10 cellular contexts compared by ENCODE assay signal in the genomic region with DNA sequence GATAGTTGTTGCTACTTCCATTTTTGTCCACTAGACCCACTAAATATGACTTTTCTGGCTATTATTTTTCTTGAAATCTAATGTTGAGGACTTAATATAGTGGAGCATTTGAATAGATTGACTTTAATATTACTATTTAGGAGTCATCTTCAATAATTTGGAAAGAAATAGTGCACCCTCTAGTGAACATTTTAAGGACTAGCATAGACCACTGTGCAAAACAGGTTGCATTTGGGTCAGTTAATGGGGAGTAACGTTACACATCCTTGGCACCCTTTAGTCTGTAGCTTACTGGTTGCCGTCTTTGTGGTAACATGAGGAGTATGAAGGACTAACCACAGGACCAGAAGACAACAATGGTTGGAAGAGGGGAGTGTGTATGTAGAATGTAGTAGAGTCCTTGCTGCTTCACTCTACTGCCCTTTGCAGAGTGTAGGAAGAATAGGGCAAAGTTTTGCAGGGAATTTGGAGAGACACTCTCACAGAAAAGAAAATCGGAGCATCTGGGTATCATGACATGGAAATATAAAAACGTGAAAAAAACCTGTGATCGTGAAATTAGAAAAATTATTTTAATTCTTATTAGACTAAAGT. TPM values are rescaled to one million over a fixed set of nuclear protein-coding genes. Genes with fewer than 3 reads are reported as not detected.
A peak's percentile ranks its signal among the peaks of the same experiment; 100 is the strongest.
DNase-seq lines count a peak whose midpoint lies in the region; ATAC-seq, FAIRE-seq and TF ChIP-seq lines count a peak whose summit lies in the region.
"Had no signal": no experiment of that assay in that cellular context is flagged by ENCODE, and none has a peak within 500 bp of the region (broad histone marks: within the 10 kb centered on the region; RNA-seq: fewer than 3 reads in every experiment).

No MANE protein-coding gene starts in this region.

- 1% methylated on average over 5 of the region's 5 CpGs for WGBS in K562 (ENCODE audit: insufficient coverage, low coverage, missing lambda C conversion rate)
- under 1% methylated on average over 5 of the region's 5 CpGs for WGBS in HepG2 (ENCODE audit: low lambda C conversion rate)

- TF ChIP-seq RAD21 in K562 (CRISPR knock-in tag; conservative IDR thresholded peaks at IDR 0.05 in 1 of 2, IDR thresholded peaks at IDR 0.05 in 1 of 2) (peak; percentile 35 to 55; a peak in 3 of 4 replicates), HepG2 (CRISPR knock-in tag; IDR thresholded peaks at IDR 0.05) (no peak)

- no peaks in the 10 kb centered on the region for H3K9me1 ChIP-seq in K562 (ENCODE audit: control insufficient read depth, insufficient read depth, low read length)

- H2AFZ ChIP-seq in K562 (ENCODE audit: low read depth, low read length) (no peak overlapping the region), HepG2 (ENCODE audit: low read length) (no peak overlapping the region)

- peaks cover 0 to 1% of the 10 kb centered on the region in 2 experiments; a peak in 2 of 5 replicates for H3K27me3 ChIP-seq in K562 (ENCODE audit: control insufficient read depth in 2 of 2, insufficient read depth in 2 of 2, low read length in 2 of 2)
- H3K27me3 ChIP-seq in HepG2 (ENCODE audit: control insufficient read depth in 1 of 2, insufficient read depth in 2 of 2, low read length in 2 of 2), result no peaks in the 10 kb centered on the region
- no peaks in the 10 kb centered on the region for H3K27me3 ChIP-seq in Peyer's patch

- H3K9me3 ChIP-seq in K562 (replicated peaks; ENCODE audit: control insufficient read depth, insufficient read depth, low read depth, low read length) (no peaks in the 10 kb centered on the region), HepG2 (ENCODE audit: low read length) (no peaks in the 10 kb centered on the region), Peyer's patch (no peaks in the 10 kb centered on the region)
- H3K9me3 ChIP-seq: HAP-1 had no signal

- TF ChIP-seq CTCF in K562 (IDR thresholded peaks at IDR 0.05 in 2 of 3, conservative IDR thresholded peaks at IDR 0.05 in 1 of 3; ENCODE audit: insufficient read depth in 2 of 3, low read depth in 1 of 3, low read length in 3 of 3), result peak in 2 of 3 experiments; percentile 47 to 50; a peak in 4 of 6 replicates
- peak; percentile 28; the same call in 1 of the 2 replicates for TF ChIP-seq CTCF in HepG2 (CRISPR knock-in tag; IDR thresholded peaks at IDR 0.05)
- peak in 2 of 6 experiments; percentile 12 for TF ChIP-seq CTCF in Peyer's patch (IDR thresholded peaks at IDR 0.05)

- BruUV-seq in K562 (replicated peaks; lab: Mats Ljungman, UMichigan) (no TSS peak), HepG2 (replicated peaks; lab: Mats Ljungman, UMichigan) (no TSS peak)

- FAIRE-seq in K562 (lab: Jason Lieb, UNC) (no peak), HepG2 (lab: Jason Lieb, UNC) (no peak)

- peak; percentile 50 for DNase-seq in DMS 273 (lab: John Stamatoyannopoulos, UW; ENCODE audit: unreplicated experiment)
- peak; percentile 3 for DNase-seq in KBM-7
- DNase-seq in K562 (ENCODE audit: extremely low read depth in 1 of 4, low spot score in 3 of 4), result peak in 1 of 4 experiments; percentile 5
- DNase-seq in HepG2 (ENCODE audit: low spot score), result no peak
- DNase-seq in NOMO-1 (lab: John Stamatoyannopoulos, UW; ENCODE audit: unreplicated experiment in 2 of 2), result no peak
- no peak for DNase-seq in NK-92 treated with Interleukin-12 subunit alpha and Interleukin-12 subunit beta, amount 100 ng/mL, for 24 hours (lab: John Stamatoyannopoulos, UW)
- no peak for DNase-seq in Peyer's patch
- DNase-seq: activated naive CD4-positive, alpha-beta T cell treated with anti-CD3 and anti-CD28 coated beads for 36 hours had no signal

- H3K79me2 ChIP-seq in K562 (ENCODE audit: control insufficient read depth, insufficient read depth, low read length) (no peaks in the 10 kb centered on the region), HepG2 (ENCODE audit: insufficient read depth, low read length) (no peaks in the 10 kb centered on the region)

- no peaks in the 10 kb centered on the region for H4K20me1 ChIP-seq in K562 (replicated peaks; ENCODE audit: control insufficient read depth, insufficient read depth, low read length)
- H4K20me1 ChIP-seq in HepG2 (ENCODE audit: insufficient read depth, low read length), result no peaks in the 10 kb centered on the region

- H3K4me3 ChIP-seq in K562 (no peak overlapping the region), HepG2 (replicated peaks in 1 of 3; ENCODE audit: insufficient read depth in 1 of 3, low read depth in 2 of 3, low read length in 3 of 3) (no peak overlapping the region), Peyer's patch (no peak overlapping the region)
- H3K4me3 ChIP-seq: HAP-1 had no signal

- H3K4me1 ChIP-seq in K562 (replicated peaks in 1 of 2; ENCODE audit: control insufficient read depth in 2 of 2, insufficient read depth in 2 of 2, low read length in 2 of 2), result peaks cover 0 to under 1% of the 10 kb centered on the region in 2 experiments; a peak in 1 of 5 replicates
- H3K4me1 ChIP-seq in HepG2 (ENCODE audit: insufficient read depth, low read length), result no peaks in the 10 kb centered on the region
- no peaks in the 10 kb centered on the region for H3K4me1 ChIP-seq in Peyer's patch
- H3K4me1 ChIP-seq: HAP-1 had no signal

- H3K27ac ChIP-seq in K562 (ENCODE audit: extremely low read depth, low read depth, low read length) (no peak overlapping the region), HepG2 (ENCODE audit: extremely low read length, insufficient read depth, low read length) (no peak overlapping the region), Peyer's patch (no peak overlapping the region)

- H3K36me3 ChIP-seq in K562 (ENCODE audit: control insufficient read depth, insufficient read depth, low read length), result no peaks in the 10 kb centered on the region
- H3K36me3 ChIP-seq in HepG2 (replicated peaks in 1 of 2; ENCODE audit: control insufficient read depth in 1 of 2, insufficient read depth in 2 of 2, low read length in 2 of 2), result no peaks in the 10 kb centered on the region
- H3K36me3 ChIP-seq in Peyer's patch, result no peaks in the 10 kb centered on the region
- H3K36me3 ChIP-seq: HAP-1 had no signal

- H3K9ac ChIP-seq in K562 (ENCODE audit: insufficient read depth in 1 of 2, low read depth in 2 of 2, low read length in 2 of 2), result no peak overlapping the region
- no peak overlapping the region for H3K9ac ChIP-seq in HepG2 (ENCODE audit: insufficient read depth, low read depth, low read length)

- CTCF ChIA-PET in K562 (lab: Yijun Ruan, JAX; ENCODE audit: low intra/inter-chr PET ratio), result interaction anchor here (1.6 kb wide), 1 partner anchor 35 kb away, joined by 7 read pairs; no protein-coding TSS in a partner anchor
- CTCF ChIA-PET in HepG2 (lab: Yijun Ruan, JAX; ENCODE audit: low intra/inter-chr PET ratio, low total read pairs), result interaction anchor here (0.6 kb wide), 1 partner anchor 192 kb away, joined by 3 read pairs; no protein-coding TSS in a partner anchor

- ATAC-seq in K562 (peak; percentile 65), HepG2 (peak; percentile 66), GM18498 (IDR thresholded peaks at IDR 0.05; ENCODE audit: unreplicated experiment) (no peak)

- in situ Hi-C loops in KBM-7 (cut with MboI; ENCODE audit: low pct_unique_long_range_greater_than_20kb, low sequenced_read_pairs), result no loop called here
- in situ Hi-C loops in K562 (cut with MboI), result no loop called here
- in situ Hi-C loops in HepG2 (cut with HindIII; ENCODE audit: extremely low pct_ligation_motif_present, low pct_unique_long_range_greater_than_20kb), result no loop called here

- no peak overlapping the region for H3K4me2 ChIP-seq in K562 (ENCODE audit: insufficient read depth, low read length)
- H3K4me2 ChIP-seq in HepG2 (ENCODE audit: low read depth, low read length), result no peak overlapping the region

- intact Hi-C loops in K562 (cut with micrococcal nuclease) (loop anchor here (5.0 kb wide), 1 partner anchor 190 kb away; no protein-coding TSS in a partner anchor), HepG2 (cut with micrococcal nuclease; ENCODE audit: unreplicated experiment) (loop anchor here (1.0 kb wide), 1 partner anchor 192 kb away; no protein-coding TSS in a partner anchor)

- TF ChIP-seq EP300 in K562 (IDR thresholded peaks at IDR 0.05; ENCODE audit: low read length) (no peak), HepG2 (IDR thresholded peaks at IDR 0.05; ENCODE audit: low read depth in 2 of 2, low read length in 2 of 2) (no peak), HepG2 (CRISPR knock-in tag; IDR thresholded peaks at IDR 0.05; ENCODE audit: borderline replicate concordance) (no peak)

- POLR2A ChIA-PET in K562 (lab: Yijun Ruan, JAX), result no interaction called here
- POLR2A ChIA-PET in HepG2 (lab: Yijun Ruan, JAX), result no interaction called here

- TF ChIP-seq POLR2A in K562 (conservative IDR thresholded peaks at IDR 0.05), result no peak
- TF ChIP-seq POLR2A in HepG2 (IDR thresholded peaks at IDR 0.05; ENCODE audit: insufficient read depth in 1 of 2, low read depth in 2 of 2, low read length in 2 of 2), result no peak
- TF ChIP-seq POLR2A in Peyer's patch (IDR thresholded peaks at IDR 0.05), result no peak

RNA-seq across cellular contexts. Expression of a gene that starts 25.2 kb away (rescaled TPM):
- 1.1 and 2.3 TPM in 2 replicates for total RNA-seq in K562 (2011; cell fraction: chromatin; rRNA removed; ENCODE audit: low replicate concordance)
- 1.5 and 1.7 TPM in 2 replicates for total RNA-seq in K562 (2011; cell fraction: nucleolus; rRNA removed)
- total RNA-seq in K562 (2011; cell fraction: nucleoplasm; rRNA removed), result 0.95 and 1.5 TPM in 2 replicates
- 11.6 and 12.3 TPM in 2 replicates for total RNA-seq in K562 (2014; rRNA removed)
- total RNA-seq in K562 (2014; rRNA removed; fragmentation: Illumina TruSeq; extraction: Trizol), result 16.9 and 18.9 TPM in 2 replicates
- 13.1 and 13.4 TPM in 2 replicates for total RNA-seq in K562 (2015; rRNA removed; fragmentation: Illumina TruSeq; extraction: Trizol)
- total RNA-seq in K562 (2021), result 10.8 and 10.9 TPM in 2 replicates
- 0.61 and 3.6 TPM in 2 replicates for polyA plus RNA-seq in K562 (2011; rRNA removed)
- 0.31 and 1.8 TPM in 2 replicates for polyA plus RNA-seq in K562 (2011; cell fraction: cytosol; rRNA removed)
- 0.25 and 0.67 TPM in 2 replicates for polyA plus RNA-seq in K562 (2011; cell fraction: nucleus; rRNA removed)
- polyA plus RNA-seq in K562 (2012), result 13.0 and 21.5 TPM in 2 replicates
- polyA plus RNA-seq in K562 (2014; fragmentation: Illumina TruSeq; extraction: Trizol), result 14.9 and 15.7 TPM in 2 replicates
- polyA plus RNA-seq in K562 (2014; fragmentation: Nextera tagmentation; extraction: Ambion mirVana), result 10 to 100 TPM; 22.6 to 33.2 TPM
- polyA plus RNA-seq in K562 (2014; rRNA removed), result 10.2 and 11.2 TPM in 2 replicates
- 0.87 and 4.7 TPM in 2 replicates for polyA minus RNA-seq in K562 (2011; rRNA and poly(A)+ RNA removed)
- polyA minus RNA-seq in K562 (2011; cell fraction: cytosol; rRNA and poly(A)+ RNA removed), result 1.7 TPM in 1 of 2 replicates, not detected in the other
- polyA minus RNA-seq in K562 (2011; cell fraction: nucleus; rRNA and poly(A)+ RNA removed), result 0.67 TPM in 1 of 2 replicates, not detected in the other
- total RNA-seq in HepG2 (2016; rRNA removed; fragmentation: Illumina TruSeq; extraction: Trizol), result not detected in 2 replicates
- not detected in 2 replicates for total RNA-seq in HepG2 (2016; cell fraction: cytosol; rRNA removed; fragmentation: Illumina TruSeq; extraction: Trizol; ENCODE audit: low read depth)
- not detected in 2 replicates for total RNA-seq in HepG2 (2016; cell fraction: insoluble cytoplasmic fraction; rRNA removed; fragmentation: Illumina TruSeq; extraction: Trizol)
- not detected in 2 replicates for total RNA-seq in HepG2 (2016; cell fraction: membrane; rRNA removed; fragmentation: Illumina TruSeq; extraction: Trizol)
- total RNA-seq in HepG2 (2016; cell fraction: nucleus; rRNA removed; fragmentation: Illumina TruSeq; extraction: Trizol), result not detected in 2 replicates
- polyA plus RNA-seq in HepG2 (2011; rRNA removed), result not detected in 2 replicates
- not detected in 2 replicates for polyA plus RNA-seq in HepG2 (2011; cell fraction: cytosol; rRNA removed)
- not detected in 2 replicates for polyA plus RNA-seq in HepG2 (2011; cell fraction: nucleus; rRNA removed)
- not detected in 2 replicates for polyA plus RNA-seq in HepG2 (2012)
- not detected in 2 replicates for polyA plus RNA-seq in HepG2 (2016; cell fraction: cytosol; fragmentation: Illumina TruSeq; extraction: Trizol; ENCODE audit: low read depth)
- polyA plus RNA-seq in HepG2 (2016; cell fraction: insoluble cytoplasmic fraction; fragmentation: Illumina TruSeq; extraction: Trizol; ENCODE audit: low read depth), result not detected in 2 replicates
- polyA plus RNA-seq in HepG2 (2016; cell fraction: membrane; fragmentation: Illumina TruSeq; extraction: Trizol; ENCODE audit: low read depth), result not detected in 2 replicates
- not detected in 2 replicates for polyA plus RNA-seq in HepG2 (2016; cell fraction: nucleus; fragmentation: Illumina TruSeq; extraction: Trizol; ENCODE audit: insufficient read depth, low read depth)
- polyA minus RNA-seq in HepG2 (2011; rRNA and poly(A)+ RNA removed; ENCODE audit: low replicate concordance), result not detected in 2 replicates
- polyA minus RNA-seq in HepG2 (2011; cell fraction: cytosol; rRNA and poly(A)+ RNA removed), result not detected in 2 replicates
- polyA minus RNA-seq in HepG2 (2011; cell fraction: nucleus; rRNA and poly(A)+ RNA removed), result not detected in 2 replicates
- not detected for total RNA-seq in Peyer's patch
- total RNA-seq: activated naive CD4-positive, alpha-beta T cell treated with anti-CD3 and anti-CD28 coated beads for 36 hours had no signal

Comparison
In these comparisons a context has a peak if more than half of its experiments do, and no peak if none do; other contexts are left out.
1. DNase-seq: peak in DMS 273 (single experiment) and KBM-7 (single experiment); none in HepG2 (single experiment), NOMO-1 (0 of 2), NK-92 treated with Interleukin-12 subunit alpha and Interleukin-12 subunit beta, amount 100 ng/mL, for 24 hours (single experiment) and Peyer's patch (0 of 3).